In genomic region chr6:12010635-12011275, GRCh38 we compare ENCODE assay signal across 8 cellular contexts. TPM values are rescaled to one million over a fixed set of nuclear protein-coding genes. Genes with fewer than 3 reads are reported as not detected.
DNase-seq lines count a peak whose midpoint lies in the region; ATAC-seq and TF ChIP-seq lines count a peak whose summit lies in the region.

No MANE protein-coding gene starts in this region.

- peak overlapping the region; percentile 94 for H2AFZ ChIP-seq in parathyroid adenoma

- no peaks in the 10 kb centered on the region for H3K9me3 ChIP-seq in BE2C
- no peaks in the 10 kb centered on the region for H3K9me3 ChIP-seq in parathyroid adenoma (ENCODE audit: control insufficient read depth, low read length)

- DNase-seq in BE2C, result peak; percentile 71
- peak; percentile 87 for DNase-seq in NCI-H2029 (lab: John Stamatoyannopoulos, UW)
- DNase-seq in activated CD8-positive, alpha-beta memory T cell treated with anti-CD3 and anti-CD28 coated beads, Interleukin-2, amount 10 ng/mL, durations not matched to agents 7 days and 5 days, result no peak
- DNase-seq in glutamatergic neuron, result peak; percentile 65

- H3K4me3 Mint-ChIP-seq in activated CD8-positive, alpha-beta memory T cell treated with anti-CD3 and anti-CD28 coated beads, Interleukin-2, amount 10 ng/mL, durations not matched to agents 7 days and 5 days, result peak overlapping the region; percentile 88
- peak overlapping the region; percentile 95 for H3K4me3 Mint-ChIP-seq in glutamatergic neuron (ENCODE audit: unreplicated experiment)

- CTCF ChIA-PET in activated CD8-positive, alpha-beta memory T cell treated with anti-CD3 and anti-CD28 coated beads, Interleukin-2, amount 10 ng/mL, durations not matched to agents 7 days and 5 days (lab: Charles Lee), result no interaction called here

- H3K27me3 ChIP-seq in BE2C (no peaks in the 10 kb centered on the region), parathyroid adenoma (ENCODE audit: control insufficient read depth, insufficient read depth, low read length) (no peaks in the 10 kb centered on the region)

- peak overlapping the region; percentile 99 for H3K27ac ChIP-seq in parathyroid adenoma

- TF ChIP-seq CTCF in BE2C (IDR thresholded peaks at IDR 0.05; ENCODE audit: low read depth, low read length), result no peak
- no peak for TF ChIP-seq CTCF in glutamatergic neuron (IDR thresholded peaks at IDR 0.05; ENCODE audit: partially characterized antibody, unreplicated experiment)
- no peak for TF ChIP-seq CTCF in parathyroid adenoma (IDR thresholded peaks at IDR 0.05)

- H3K4me3 ChIP-seq in BE2C (ENCODE audit: low read depth, low read length) (peak overlapping the region; percentile 88), parathyroid adenoma (ENCODE audit: low read depth, low read length) (peak overlapping the region; percentile 65)

- H3K36me3 Mint-ChIP-seq in activated CD8-positive, alpha-beta memory T cell treated with anti-CD3 and anti-CD28 coated beads, Interleukin-2, amount 10 ng/mL, durations not matched to agents 7 days and 5 days, result peaks cover 21% of the 10 kb centered on the region
- H3K36me3 Mint-ChIP-seq in glutamatergic neuron (ENCODE audit: unreplicated experiment), result no peaks in the 10 kb centered on the region

- H3K4me1 Mint-ChIP-seq in activated CD8-positive, alpha-beta memory T cell treated with anti-CD3 and anti-CD28 coated beads, Interleukin-2, amount 10 ng/mL, durations not matched to agents 7 days and 5 days, result peaks cover 39% of the 10 kb centered on the region
- H3K4me1 Mint-ChIP-seq in glutamatergic neuron (ENCODE audit: low read depth, unreplicated experiment), result peaks cover 29% of the 10 kb centered on the region

- peaks cover 4% of the 10 kb centered on the region for H3K9me3 Mint-ChIP-seq in activated CD8-positive, alpha-beta memory T cell treated with anti-CD3 and anti-CD28 coated beads, Interleukin-2, amount 10 ng/mL, durations not matched to agents 7 days and 5 days (ENCODE audit: low read depth)
- peaks cover 16% of the 10 kb centered on the region for H3K9me3 Mint-ChIP-seq in glutamatergic neuron (ENCODE audit: unreplicated experiment)

- H3K4me1 ChIP-seq in BE2C, result no peaks in the 10 kb centered on the region
- peaks cover 19% of the 10 kb centered on the region for H3K4me1 ChIP-seq in parathyroid adenoma

- peak overlapping the region; percentile 75 for H3K4me2 ChIP-seq in parathyroid adenoma (ENCODE audit: low read length)

- no peaks in the 10 kb centered on the region; the same call in 1 of the 2 replicates for H3K36me3 ChIP-seq in BE2C
- H3K36me3 ChIP-seq in parathyroid adenoma (ENCODE audit: control insufficient read depth, insufficient read depth, low read length), result no peaks in the 10 kb centered on the region

- peak; percentile 35 for ATAC-seq in GM18517 (IDR thresholded peaks at IDR 0.05; ENCODE audit: unreplicated experiment)
- ATAC-seq in HG02943 (IDR thresholded peaks at IDR 0.05; ENCODE audit: low read depth, unreplicated experiment), result peak; percentile 46
- peak; percentile 35 for ATAC-seq in activated CD8-positive, alpha-beta memory T cell treated with anti-CD3 and anti-CD28 coated beads, Interleukin-2, amount 10 ng/mL, durations not matched to agents 7 days and 5 days
- no peak for ATAC-seq in esophagus mucosa

- H3K27ac Mint-ChIP-seq in activated CD8-positive, alpha-beta memory T cell treated with anti-CD3 and anti-CD28 coated beads, Interleukin-2, amount 10 ng/mL, durations not matched to agents 7 days and 5 days, result peak overlapping the region; percentile 99
- peak overlapping the region; percentile 87 for H3K27ac Mint-ChIP-seq in glutamatergic neuron (ENCODE audit: unreplicated experiment)

- peak overlapping the region; percentile 51 for H3K9ac ChIP-seq in parathyroid adenoma

- no peaks in the 10 kb centered on the region for H3K79me2 ChIP-seq in parathyroid adenoma

- no peaks in the 10 kb centered on the region for H3K27me3 Mint-ChIP-seq in activated CD8-positive, alpha-beta memory T cell treated with anti-CD3 and anti-CD28 coated beads, Interleukin-2, amount 10 ng/mL, durations not matched to agents 7 days and 5 days
- peaks cover 10% of the 10 kb centered on the region for H3K27me3 Mint-ChIP-seq in glutamatergic neuron (ENCODE audit: unreplicated experiment)

RNA-seq across cellular contexts. Expression of gene HIVEP1, which starts 1.4 kb away (rescaled TPM):
- 30.7 TPM for polyA plus RNA-seq in BE2C (2012; ENCODE audit: insufficient read depth, insufficient read length, low read depth)
- total RNA-seq in activated CD8-positive, alpha-beta memory T cell treated with anti-CD3 and anti-CD28 coated beads, Interleukin-2, amount 10 ng/mL, durations not matched to agents 7 days and 5 days, result 10 to 100 TPM; 31.1 to 42.0 TPM
- 37.1 TPM for total RNA-seq in glutamatergic neuron (ENCODE audit: unreplicated experiment)
- 23.7 TPM for total RNA-seq in esophagus mucosa
